9 cellular contexts compared by ENCODE assay signal in genomic region chr6:170152989-170153388, GRCh38.
DNase-seq lines count a peak whose midpoint lies in the region; ATAC-seq and TF ChIP-seq lines count a peak whose summit lies in the region.
"Had no signal": no experiment of that assay in that cellular context is flagged by ENCODE, and none has a peak within 500 bp of the region (broad histone marks: within the 10 kb centered on the region; RNA-seq: fewer than 3 reads in every experiment).

No MANE protein-coding gene starts in this region.

- H3K9ac ChIP-seq in H9 (ENCODE audit: extremely low read depth, insufficient read length, low read length) = no peak overlapping the region

- no peaks in the 10 kb centered on the region for H3K79me2 ChIP-seq in H9 (ENCODE audit: insufficient read depth, low read length)
- no peaks in the 10 kb centered on the region for H3K79me2 ChIP-seq in osteoblast (ENCODE audit: insufficient read depth, low read length)

- TF ChIP-seq CTCF in H9 (conservative IDR thresholded peaks at IDR 0.05) (no peak), epithelial cell of esophagus (IDR thresholded peaks at IDR 0.05; ENCODE audit: insufficient read depth, low read depth, low read length, missing control alignments) (no peak), osteoblast (IDR thresholded peaks at IDR 0.05; ENCODE audit: extremely low read depth, low read depth, low read length) (no peak)

- no peaks in the 10 kb centered on the region; a peak in 1 of 7 replicates for H3K36me3 Mint-ChIP-seq in H9 (ENCODE audit: insufficient read depth in 1 of 3, low read depth in 3 of 3)

- H3K4me3 Mint-ChIP-seq in H9 = no peak overlapping the region
- H3K4me3 Mint-ChIP-seq: activated B cell treated with CpG ODN at 0.5 μM for 24 hours had no signal

- peak overlapping the region; percentile 20 to 75 (median 44); a peak in 3 of 7 replicates for H3K27ac Mint-ChIP-seq in H9
- H3K27ac Mint-ChIP-seq: activated B cell treated with CpG ODN at 0.5 μM for 24 hours had no signal

- H3K27me3 ChIP-seq in H9 (ENCODE audit: insufficient read depth, low read length) = no peaks in the 10 kb centered on the region
- peaks cover 5% of the 10 kb centered on the region for H3K27me3 ChIP-seq in osteoblast (ENCODE audit: insufficient read depth, low read length)

- H3K14ac ChIP-seq in H9 (ENCODE audit: insufficient read depth, low read length) = peak overlapping the region; percentile 44

- WGBS in H9 (ENCODE audit: extremely low coverage, insufficient read length, low lambda C conversion rate) = no CpG with 5 or more reads among the region's 13 CpGs

- no peak overlapping the region for H3K4ac ChIP-seq in H9 (ENCODE audit: low read depth, low read length)

- H3T11ph ChIP-seq in H9 (ENCODE audit: low read length) = no peak overlapping the region

- H2BK12ac ChIP-seq in H9 (ENCODE audit: insufficient read length, low read depth, low read length) = peak overlapping the region; percentile 6

- ATAC-seq in HG02610 (IDR thresholded peaks at IDR 0.05; ENCODE audit: unreplicated experiment) (no peak), GM18868 (IDR thresholded peaks at IDR 0.05; ENCODE audit: unreplicated experiment) (no peak)

- no peak overlapping the region for H3K27ac ChIP-seq in H9 (ENCODE audit: insufficient read length, low read depth, low read length)
- H3K27ac ChIP-seq in osteoblast (ENCODE audit: low read depth, low read length) = no peak overlapping the region

- H3K4me2 ChIP-seq in H9 (ENCODE audit: insufficient read depth, insufficient read length, low read length) (no peak overlapping the region), osteoblast (ENCODE audit: insufficient read depth, low read length) (no peak overlapping the region)

- H3K9me3 Mint-ChIP-seq in H9 = no peaks in the 10 kb centered on the region
- H3K9me3 Mint-ChIP-seq: activated B cell treated with CpG ODN at 0.5 μM for 24 hours had no signal

- no peak overlapping the region for H2BK120ac ChIP-seq in H9 (ENCODE audit: low read depth, low read length, poor library complexity, severe bottlenecking)

- H4K20me1 ChIP-seq in H9 (ENCODE audit: control insufficient read depth, insufficient read depth, insufficient read length) (no peaks in the 10 kb centered on the region), osteoblast (ENCODE audit: insufficient read depth, low read length) (no peaks in the 10 kb centered on the region)

- no peaks in the 10 kb centered on the region for H3K9me3 ChIP-seq in H9 (ENCODE audit: control insufficient read depth, low read depth, low read length)
- no peaks in the 10 kb centered on the region for H3K9me3 ChIP-seq in osteoblast (ENCODE audit: low read depth, low read length)

- no peak overlapping the region for H4K5ac ChIP-seq in H9 (ENCODE audit: insufficient read length, low read depth, low read length)

- H4K91ac ChIP-seq in H9 (ENCODE audit: insufficient read length, low read depth, low read length) = no peak overlapping the region

- no peak overlapping the region for H3K4me3 ChIP-seq in epithelial cell of esophagus (ENCODE audit: low read length)
- H3K4me3 ChIP-seq in osteoblast (ENCODE audit: insufficient read depth, low read length) = no peak overlapping the region

- no peaks in the 10 kb centered on the region for H3K79me1 ChIP-seq in H9 (ENCODE audit: insufficient read depth, low read depth, low read length, poor library complexity, severe bottlenecking)

- H2AK5ac ChIP-seq in H9 (ENCODE audit: insufficient read length, low read length) = no peak overlapping the region

- H3K56ac ChIP-seq in H9 (ENCODE audit: insufficient read length, low read depth, low read length) = no peak overlapping the region

- H3K27me3 Mint-ChIP-seq in H9 (ENCODE audit: low read depth) = peaks cover 15% of the 10 kb centered on the region

- no peaks in the 10 kb centered on the region for H3K23me2 ChIP-seq in H9 (ENCODE audit: insufficient read length, low read depth, low read length, poor library complexity, severe bottlenecking)

- no peaks in the 10 kb centered on the region for H3K36me3 ChIP-seq in osteoblast (ENCODE audit: insufficient read depth, low read length)

- no peak overlapping the region for H3K23ac ChIP-seq in H9 (ENCODE audit: insufficient read length, low read depth, low read length)

- H3K4me1 Mint-ChIP-seq in H9 = peaks cover 29 to 40% of the 10 kb centered on the region in 2 experiments

- peak overlapping the region; percentile 40 for H3K18ac ChIP-seq in H9 (ENCODE audit: insufficient read length, low read depth, low read length)

- no peaks in the 10 kb centered on the region; the same call in 1 of the 2 replicates for H3K4me1 ChIP-seq in H9 (ENCODE audit: insufficient read depth, low read length)
- no peaks in the 10 kb centered on the region for H3K4me1 ChIP-seq in osteoblast (ENCODE audit: insufficient read depth, low read length)

- no peak overlapping the region for H2BK20ac ChIP-seq in H9 (ENCODE audit: low read depth, low read length, poor library complexity, severe bottlenecking)

- DNase-seq in H9 (peak; percentile 72), NCI-H2196 (lab: John Stamatoyannopoulos, UW; ENCODE audit: unreplicated experiment) (peak; percentile 72), epithelial cell of esophagus (ENCODE audit: low read depth) (peak; percentile 80), osteoblast (ENCODE audit: insufficient read length, low spot score, missing footprints) (peak; percentile 27), SK-N-DZ (ENCODE audit: low spot score) (no peak), putamen (ENCODE audit: low spot score) (no peak)
- DNase-seq: activated B cell treated with CpG ODN at 0.5 μM for 24 hours had no signal

- H2BK5ac ChIP-seq in H9 (ENCODE audit: insufficient read length, low read length) = no peak overlapping the region

- no peak overlapping the region for H2BK15ac ChIP-seq in H9 (ENCODE audit: low read depth, low read length)

- no peak overlapping the region for H4K8ac ChIP-seq in H9 (replicated peaks; ENCODE audit: insufficient read length, low read depth, low read length)

- H2AFZ ChIP-seq in H9 (ENCODE audit: low read length) = no peak overlapping the region
- no peak overlapping the region for H2AFZ ChIP-seq in osteoblast (ENCODE audit: low read length)

Comparison
In these comparisons a context has a peak if more than half of its experiments do, and no peak if none do; other contexts are left out.
1. DNase-seq: peak in H9 (single experiment), NCI-H2196 (single experiment), epithelial cell of esophagus (single experiment) and osteoblast (single experiment); none in SK-N-DZ (single experiment) and putamen (single experiment).